Comparison of ENCODE assay signal across 18 cellular contexts in genomic region chr17:64535357-64535756, GRCh38. TPM values are rescaled to one million over a fixed set of nuclear protein-coding genes. Genes with fewer than 3 reads are reported as not detected.
DNase-seq lines count a peak whose midpoint lies in the region; ATAC-seq, FAIRE-seq and TF ChIP-seq lines count a peak whose summit lies in the region.
"Had no signal": no experiment of that assay in that cellular context is flagged by ENCODE, and none has a peak within 500 bp of the region (broad histone marks: within the 10 kb centered on the region; RNA-seq: fewer than 3 reads in every experiment).

No MANE protein-coding gene starts in this region.

- no peaks in the 10 kb centered on the region for H3K27me3 ChIP-seq in endothelial cell of umbilical vein (ENCODE audit: control insufficient read depth in 2 of 2, insufficient read depth in 2 of 2, low read length in 2 of 2)
- no peaks in the 10 kb centered on the region for H3K27me3 ChIP-seq in osteoblast (ENCODE audit: insufficient read depth, low read length)

- peaks cover 12% of the 10 kb centered on the region for H3K4me1 Mint-ChIP-seq in activated CD8-positive, alpha-beta T cell treated with anti-CD3 and anti-CD28 coated beads for 36 hours (ENCODE audit: low read depth)
- no peaks in the 10 kb centered on the region for H3K4me1 Mint-ChIP-seq in activated CD8-positive, alpha-beta T cell treated with anti-CD3 and anti-CD28 coated beads, Interleukin-2, amount 10 ng/mL, durations not matched to agents 7 days and 5 days (ENCODE audit: low read depth)
- peaks cover 0 to 4% of the 10 kb centered on the region in 2 donors for H3K4me1 Mint-ChIP-seq in effector memory CD8-positive, alpha-beta T cell (ENCODE audit: low read depth in 2 of 2)
- H3K4me1 Mint-ChIP-seq: CD14-positive monocyte had no signal

- no peaks in the 10 kb centered on the region for H3K9me1 ChIP-seq in endothelial cell of umbilical vein (replicated peaks; ENCODE audit: control insufficient read depth, extremely low read depth, insufficient read depth, low read length)

- H3K27ac ChIP-seq in endothelial cell of umbilical vein (ENCODE audit: insufficient read depth, low read depth, low read length), result no peak overlapping the region
- H3K27ac ChIP-seq in osteoblast (ENCODE audit: low read depth, low read length), result peak overlapping the region; percentile 13
- H3K27ac ChIP-seq in OCI-LY7 (ENCODE audit: low read depth, low read length, poor library complexity, severe bottlenecking), result no peak overlapping the region

- no peak for DNase-seq in activated CD8-positive, alpha-beta T cell treated with anti-CD3 and anti-CD28 coated beads for 36 hours
- DNase-seq in activated CD8-positive, alpha-beta T cell treated with anti-CD3 and anti-CD28 coated beads, Interleukin-2, amount 10 ng/mL, durations not matched to agents 7 days and 5 days, result no peak
- DNase-seq in LHCN-M2 (ENCODE audit: low read depth) (peak; percentile 35), endothelial cell of umbilical vein (ENCODE audit: low read depth, low spot score) (peak; percentile 24), osteoblast (ENCODE audit: insufficient read length, low spot score, missing footprints) (no peak), NCI-H1436 treated with DMSO at 0.1 percent for 48 hours (lab: John Stamatoyannopoulos, UW) (no peak), OCI-LY7 (ENCODE audit: low spot score) (no peak)
- no peak for DNase-seq in effector memory CD8-positive, alpha-beta T cell
- DNase-seq: 8988T, DMS79 treated with DMSO at 0.1 percent for 48 hours, NCI-H1105, NCI-H1694 treated with DMSO at 0.1 percent for 48 hours, NCI-H510A, NCI-H774, OCI-M1, SHP77 had no signal

- no peak overlapping the region for H3K4me3 Mint-ChIP-seq in activated CD8-positive, alpha-beta T cell treated with anti-CD3 and anti-CD28 coated beads for 36 hours
- no peak overlapping the region for H3K4me3 Mint-ChIP-seq in activated CD8-positive, alpha-beta T cell treated with anti-CD3 and anti-CD28 coated beads, Interleukin-2, amount 10 ng/mL, durations not matched to agents 7 days and 5 days
- H3K4me3 Mint-ChIP-seq in effector memory CD8-positive, alpha-beta T cell, result no peak overlapping the region
- H3K4me3 Mint-ChIP-seq: CD14-positive monocyte had no signal

- H3K36me3 Mint-ChIP-seq in activated CD8-positive, alpha-beta T cell treated with anti-CD3 and anti-CD28 coated beads for 36 hours (ENCODE audit: low read depth), result peaks cover 44% of the 10 kb centered on the region
- H3K36me3 Mint-ChIP-seq in activated CD8-positive, alpha-beta T cell treated with anti-CD3 and anti-CD28 coated beads, Interleukin-2, amount 10 ng/mL, durations not matched to agents 7 days and 5 days (ENCODE audit: low read depth), result peaks cover 64% of the 10 kb centered on the region
- peaks cover 72% of the 10 kb centered on the region for H3K36me3 Mint-ChIP-seq in effector memory CD8-positive, alpha-beta T cell (ENCODE audit: insufficient read depth)

- no peaks in the 10 kb centered on the region for H3K9me3 Mint-ChIP-seq in activated CD8-positive, alpha-beta T cell treated with anti-CD3 and anti-CD28 coated beads for 36 hours
- H3K9me3 Mint-ChIP-seq in activated CD8-positive, alpha-beta T cell treated with anti-CD3 and anti-CD28 coated beads, Interleukin-2, amount 10 ng/mL, durations not matched to agents 7 days and 5 days (ENCODE audit: insufficient read depth), result no peaks in the 10 kb centered on the region
- no peaks in the 10 kb centered on the region for H3K9me3 Mint-ChIP-seq in effector memory CD8-positive, alpha-beta T cell

- FAIRE-seq in endothelial cell of umbilical vein (lab: Jason Lieb, UNC), result no peak

- POLR2A ChIA-PET in activated CD8-positive, alpha-beta T cell treated with anti-CD3 and anti-CD28 coated beads for 36 hours (lab: Charles Lee), result no interaction called here
- POLR2A ChIA-PET in activated CD8-positive, alpha-beta T cell treated with anti-CD3 and anti-CD28 coated beads, Interleukin-2, amount 10 ng/mL, durations not matched to agents 7 days and 5 days (lab: Charles Lee), result interaction anchor here (1.0 kb wide), 1 partner anchor 15 kb away, joined by 3 read pairs; no protein-coding TSS in a partner anchor
- POLR2A ChIA-PET in endothelial cell of umbilical vein (lab: Charles Lee), result no interaction called here
- POLR2A ChIA-PET in OCI-LY7 (lab: Charles Lee), result interaction anchor here (0.6 kb wide), 1 partner anchor 67 kb away, joined by 3 read pairs; no protein-coding TSS in a partner anchor

- H3K4me3 ChIP-seq in endothelial cell of umbilical vein (replicated peaks in 1 of 3; ENCODE audit: insufficient read depth in 1 of 3, low read depth in 1 of 3, low read length in 3 of 3) (no peak overlapping the region), osteoblast (ENCODE audit: insufficient read depth, low read length) (no peak overlapping the region), OCI-LY7 (ENCODE audit: low read depth, low read length, poor library complexity, severe bottlenecking) (no peak overlapping the region)
- H3K4me3 ChIP-seq: HAP-1 had no signal

- dilution Hi-C loops in endothelial cell of umbilical vein (cut with MboI; ENCODE audit: extremely low pct_ligation_motif_present, low sequenced_read_pairs), result no loop called here

- H2AFZ ChIP-seq in endothelial cell of umbilical vein (ENCODE audit: low read depth, low read length) (no peak overlapping the region), osteoblast (ENCODE audit: low read length) (no peak overlapping the region), OCI-LY7 (ENCODE audit: low read length) (no peak overlapping the region)

- CTCF ChIA-PET in activated CD8-positive, alpha-beta T cell treated with anti-CD3 and anti-CD28 coated beads for 36 hours (lab: Charles Lee), result interaction anchor here (1.4 kb wide), 1 partner anchor 117 kb away, joined by 4 read pairs; no protein-coding TSS in a partner anchor
- CTCF ChIA-PET in activated CD8-positive, alpha-beta T cell treated with anti-CD3 and anti-CD28 coated beads, Interleukin-2, amount 10 ng/mL, durations not matched to agents 7 days and 5 days (lab: Charles Lee), result interaction anchor here (0.7 to 3.3 kb wide), 3 partner anchors 45 to 201 kb away, joined by 3 to 17 read pairs (median 4); no protein-coding TSS in a partner anchor
- CTCF ChIA-PET in endothelial cell of umbilical vein (lab: Charles Lee) (interaction anchor here (1.0 kb wide), 1 partner anchor 20 kb away, joined by 3 read pairs; no protein-coding TSS in a partner anchor), OCI-LY7 (lab: Charles Lee; ENCODE audit: unreplicated experiment) (interaction anchor here (0.5 kb wide), 1 partner anchor 15 kb away, joined by 4 read pairs; no protein-coding TSS in a partner anchor)

- no peak overlapping the region for H3K4me2 ChIP-seq in endothelial cell of umbilical vein (ENCODE audit: insufficient read depth, low read length)
- no peak overlapping the region for H3K4me2 ChIP-seq in osteoblast (ENCODE audit: insufficient read depth, low read length)
- no peak overlapping the region for H3K4me2 ChIP-seq in OCI-LY7 (ENCODE audit: low read length)

- H3K79me2 ChIP-seq in endothelial cell of umbilical vein (ENCODE audit: control insufficient read depth, insufficient read depth, low read length) (no peaks in the 10 kb centered on the region), osteoblast (ENCODE audit: insufficient read depth, low read length) (peaks cover 4% of the 10 kb centered on the region), OCI-LY7 (ENCODE audit: insufficient read depth, low read depth, low read length) (no peaks in the 10 kb centered on the region)

- no peak for ATAC-seq in activated CD8-positive, alpha-beta T cell treated with anti-CD3 and anti-CD28 coated beads for 36 hours
- ATAC-seq in activated CD8-positive, alpha-beta T cell treated with anti-CD3 and anti-CD28 coated beads, Interleukin-2, amount 10 ng/mL, durations not matched to agents 7 days and 5 days, result no peak
- ATAC-seq in effector memory CD8-positive, alpha-beta T cell (replicated peaks), result no peak

- no peak for TF ChIP-seq POLR2A in endothelial cell of umbilical vein (IDR thresholded peaks at IDR 0.05; ENCODE audit: low read depth, low read length)

- intact Hi-C loops in activated CD8-positive, alpha-beta T cell treated with anti-CD3 and anti-CD28 coated beads for 36 hours (cut with micrococcal nuclease), result no loop called here
- intact Hi-C loops in endothelial cell of umbilical vein (cut with micrococcal nuclease) (no loop called here), OCI-LY7 (cut with micrococcal nuclease; ENCODE audit: unreplicated experiment) (loop anchor here (5.0 kb wide), 1 partner anchor 112 kb away; no protein-coding TSS in a partner anchor)

- H3K9me2 ChIP-seq in OCI-LY7 (ENCODE audit: insufficient read depth, low read length), result no peaks in the 10 kb centered on the region

- H3K9me3 ChIP-seq in endothelial cell of umbilical vein (replicated peaks; ENCODE audit: control insufficient read depth, insufficient read depth, low read length), result no peaks in the 10 kb centered on the region
- no peaks in the 10 kb centered on the region for H3K9me3 ChIP-seq in osteoblast (ENCODE audit: low read depth, low read length)
- H3K9me3 ChIP-seq in OCI-LY7 (ENCODE audit: low read length), result no peaks in the 10 kb centered on the region
- H3K9me3 ChIP-seq: HAP-1 had no signal

- no peaks in the 10 kb centered on the region for H4K20me1 ChIP-seq in endothelial cell of umbilical vein (replicated peaks; ENCODE audit: control insufficient read depth, extremely low read depth, insufficient read depth, low read length)
- peaks cover 7% of the 10 kb centered on the region for H4K20me1 ChIP-seq in osteoblast (ENCODE audit: insufficient read depth, low read length)
- no peaks in the 10 kb centered on the region for H4K20me1 ChIP-seq in OCI-LY7 (ENCODE audit: insufficient read depth, low read length)

- H3K36me3 ChIP-seq in endothelial cell of umbilical vein (ENCODE audit: control insufficient read depth in 2 of 2, extremely low read depth in 1 of 2, insufficient read depth in 2 of 2, low read length in 2 of 2) (peaks cover 34 to 35% of the 10 kb centered on the region in 2 experiments), osteoblast (ENCODE audit: insufficient read depth, low read length) (peaks cover 97% of the 10 kb centered on the region), OCI-LY7 (ENCODE audit: insufficient read depth, low read length) (peaks cover 100% of the 10 kb centered on the region)

- H3K9ac ChIP-seq in endothelial cell of umbilical vein (replicated peaks; ENCODE audit: extremely low read depth, insufficient read depth, low read length), result no peak overlapping the region

- TF ChIP-seq CTCF in activated CD8-positive, alpha-beta T cell treated with anti-CD3 and anti-CD28 coated beads for 36 hours (IDR thresholded peaks at IDR 0.05), result no peak
- TF ChIP-seq CTCF in endothelial cell of umbilical vein (IDR thresholded peaks at IDR 0.05; ENCODE audit: extremely low read depth in 1 of 2, insufficient read depth in 1 of 2, low read depth in 1 of 2, low read length in 2 of 2) (no peak), osteoblast (IDR thresholded peaks at IDR 0.05; ENCODE audit: extremely low read depth, low read depth, low read length) (no peak), OCI-LY7 (conservative IDR thresholded peaks at IDR 0.05; ENCODE audit: low read length) (no peak)

- BruUV-seq in endothelial cell of umbilical vein (replicated peaks; lab: Mats Ljungman, UMichigan) (no TSS peak), OCI-LY7 (replicated peaks; lab: Mats Ljungman, UMichigan) (no TSS peak)

- H3K27ac Mint-ChIP-seq in activated CD8-positive, alpha-beta T cell treated with anti-CD3 and anti-CD28 coated beads for 36 hours, result peak overlapping the region; percentile 66
- no peak overlapping the region for H3K27ac Mint-ChIP-seq in activated CD8-positive, alpha-beta T cell treated with anti-CD3 and anti-CD28 coated beads, Interleukin-2, amount 10 ng/mL, durations not matched to agents 7 days and 5 days
- H3K27ac Mint-ChIP-seq in effector memory CD8-positive, alpha-beta T cell, result peak overlapping the region in 1 of 2 donors; percentile 20

- no peaks in the 10 kb centered on the region for H3K27me3 Mint-ChIP-seq in activated CD8-positive, alpha-beta T cell treated with anti-CD3 and anti-CD28 coated beads for 36 hours
- no peaks in the 10 kb centered on the region for H3K27me3 Mint-ChIP-seq in activated CD8-positive, alpha-beta T cell treated with anti-CD3 and anti-CD28 coated beads, Interleukin-2, amount 10 ng/mL, durations not matched to agents 7 days and 5 days (ENCODE audit: low read depth)
- H3K27me3 Mint-ChIP-seq in effector memory CD8-positive, alpha-beta T cell, result no peaks in the 10 kb centered on the region

- H3K4me1 ChIP-seq in endothelial cell of umbilical vein (ENCODE audit: control insufficient read depth, extremely low read depth, insufficient read depth, low read length), result no peaks in the 10 kb centered on the region
- H3K4me1 ChIP-seq in osteoblast (ENCODE audit: insufficient read depth, low read length), result peaks cover 8% of the 10 kb centered on the region
- H3K4me1 ChIP-seq in OCI-LY7 (ENCODE audit: insufficient read depth, low read length, poor library complexity, severe bottlenecking), result no peaks in the 10 kb centered on the region
- H3K4me1 ChIP-seq: HAP-1 had no signal

RNA-seq across cellular contexts. Expression of gene CEP95, which starts 28.6 kb away (rescaled TPM):
- 10 to 100 TPM; 45.2 to 45.7 TPM for total RNA-seq in activated CD8-positive, alpha-beta T cell treated with anti-CD3 and anti-CD28 coated beads for 36 hours
- total RNA-seq in activated CD8-positive, alpha-beta T cell treated with anti-CD3 and anti-CD28 coated beads, Interleukin-2, amount 10 ng/mL, durations not matched to agents 7 days and 5 days, result 10 to 100 TPM; 49.2 to 51.7 TPM
- total RNA-seq in LHCN-M2 (2014; rRNA removed) (15.0 and 17.8 TPM in 2 replicates), endothelial cell of umbilical vein (35.5 and 42.6 TPM in 2 replicates), osteoblast (47.4 and 48.9 TPM in 2 replicates), OCI-LY7 (2022) (89.6 and 101 TPM in 2 replicates)
- polyA plus RNA-seq in LHCN-M2 (2012), result 8.8 TPM
- polyA plus RNA-seq in endothelial cell of umbilical vein, result 9.3 and 14.1 TPM in 2 replicates
- 9.9 and 16.8 TPM in 2 replicates for polyA plus RNA-seq in endothelial cell of umbilical vein (2011; cell fraction: cytosol; rRNA removed)
- polyA plus RNA-seq in endothelial cell of umbilical vein (2011; cell fraction: nucleus; rRNA removed), result 131 and 135 TPM in 2 replicates
- 18.7 and 23.7 TPM in 2 replicates for polyA plus RNA-seq in endothelial cell of umbilical vein (2012)
- polyA minus RNA-seq in endothelial cell of umbilical vein, result 20.2 and 41.5 TPM in 2 replicates
- 14.5 TPM for polyA minus RNA-seq in endothelial cell of umbilical vein (2011; cell fraction: cytosol; rRNA and poly(A)+ RNA removed)
- 71.3 and 86.4 TPM in 2 replicates for polyA minus RNA-seq in endothelial cell of umbilical vein (2011; cell fraction: nucleus; rRNA and poly(A)+ RNA removed)
- total RNA-seq in OCI-LY7 (2014; rRNA removed; shearing (Covaris generic)), result 62.7 and 87.9 TPM in 2 replicates

RNA-seq across cellular contexts. Expression of gene DDX5, which starts 29.3 kb away (rescaled TPM):
- 100 to 1,000 TPM; 632 to 668 TPM for total RNA-seq in activated CD8-positive, alpha-beta T cell treated with anti-CD3 and anti-CD28 coated beads for 36 hours
- total RNA-seq in activated CD8-positive, alpha-beta T cell treated with anti-CD3 and anti-CD28 coated beads, Interleukin-2, amount 10 ng/mL, durations not matched to agents 7 days and 5 days, result 100 to 1,000 TPM; 853 to 855 TPM
- 371 and 663 TPM in 2 replicates for total RNA-seq in LHCN-M2 (2014; rRNA removed)
- 313 TPM for polyA plus RNA-seq in LHCN-M2 (2012)
- 1,027 and 1,058 TPM in 2 replicates for total RNA-seq in endothelial cell of umbilical vein
- 1,405 and 2,040 TPM in 2 replicates for polyA plus RNA-seq in endothelial cell of umbilical vein
- 980 and 1,160 TPM in 2 replicates for polyA plus RNA-seq in endothelial cell of umbilical vein (2011; cell fraction: cytosol; rRNA removed)
- 4,876 and 5,495 TPM in 2 replicates for polyA plus RNA-seq in endothelial cell of umbilical vein (2011; cell fraction: nucleus; rRNA removed)
- polyA plus RNA-seq in endothelial cell of umbilical vein (2012), result 690 and 716 TPM in 2 replicates
- 856 and 901 TPM in 2 replicates for polyA minus RNA-seq in endothelial cell of umbilical vein
- 237 TPM for polyA minus RNA-seq in endothelial cell of umbilical vein (2011; cell fraction: cytosol; rRNA and poly(A)+ RNA removed)
- polyA minus RNA-seq in endothelial cell of umbilical vein (2011; cell fraction: nucleus; rRNA and poly(A)+ RNA removed), result 1,361 and 2,457 TPM in 2 replicates
- total RNA-seq in osteoblast, result 291 and 309 TPM in 2 replicates
- total RNA-seq in OCI-LY7 (2014; rRNA removed; shearing (Covaris generic)), result 362 and 461 TPM in 2 replicates
- total RNA-seq in OCI-LY7 (2022), result 815 and 857 TPM in 2 replicates

RNA-seq across cellular contexts. Expression of gene POLG2, which starts 38.5 kb away (rescaled TPM):
- total RNA-seq in activated CD8-positive, alpha-beta T cell treated with anti-CD3 and anti-CD28 coated beads for 36 hours, result 10 to 100 TPM; 37.3 to 41.1 TPM
- total RNA-seq in activated CD8-positive, alpha-beta T cell treated with anti-CD3 and anti-CD28 coated beads, Interleukin-2, amount 10 ng/mL, durations not matched to agents 7 days and 5 days, result 10 to 100 TPM; 31.3 to 33.7 TPM
- 6.5 and 8.7 TPM in 2 replicates for total RNA-seq in LHCN-M2 (2014; rRNA removed)
- polyA plus RNA-seq in LHCN-M2 (2012), result 4.4 TPM
- 18.6 and 20.3 TPM in 2 replicates for total RNA-seq in endothelial cell of umbilical vein
- polyA plus RNA-seq in endothelial cell of umbilical vein, result 3.9 and 6.5 TPM in 2 replicates
- polyA plus RNA-seq in endothelial cell of umbilical vein (2011; cell fraction: cytosol; rRNA removed), result 5.9 and 6.2 TPM in 2 replicates
- 35.3 and 42.4 TPM in 2 replicates for polyA plus RNA-seq in endothelial cell of umbilical vein (2011; cell fraction: nucleus; rRNA removed)
- polyA plus RNA-seq in endothelial cell of umbilical vein (2012), result 12.0 and 14.3 TPM in 2 replicates
- 9.1 and 9.4 TPM in 2 replicates for polyA minus RNA-seq in endothelial cell of umbilical vein
- polyA minus RNA-seq in endothelial cell of umbilical vein (2011; cell fraction: cytosol; rRNA and poly(A)+ RNA removed), result 5.4 TPM
- polyA minus RNA-seq in endothelial cell of umbilical vein (2011; cell fraction: nucleus; rRNA and poly(A)+ RNA removed), result 20.6 and 24.3 TPM in 2 replicates
- 7.2 and 7.7 TPM in 2 replicates for total RNA-seq in osteoblast
- 22.9 and 31.4 TPM in 2 replicates for total RNA-seq in OCI-LY7 (2014; rRNA removed; shearing (Covaris generic))
- 51.1 and 54.4 TPM in 2 replicates for total RNA-seq in OCI-LY7 (2022)

Comparison
In these comparisons a context has a peak if more than half of its experiments do, and no peak if none do; other contexts are left out.
1. POLR2A ChIA-PET loops: an anchor here in activated CD8-positive, alpha-beta T cell treated with anti-CD3 and anti-CD28 coated beads, Interleukin-2, amount 10 ng/mL, durations not matched to agents 7 days and 5 days (1.0 kb wide) and OCI-LY7 (0.6 kb wide); none called in activated CD8-positive, alpha-beta T cell treated with anti-CD3 and anti-CD28 coated beads for 36 hours and endothelial cell of umbilical vein.
2. DNase-seq: peak in LHCN-M2 (single experiment) and endothelial cell of umbilical vein (single experiment); none in activated CD8-positive, alpha-beta T cell treated with anti-CD3 and anti-CD28 coated beads for 36 hours (single experiment), activated CD8-positive, alpha-beta T cell treated with anti-CD3 and anti-CD28 coated beads, Interleukin-2, amount 10 ng/mL, durations not matched to agents 7 days and 5 days (single experiment), osteoblast (single experiment), NCI-H1436 treated with DMSO at 0.1 percent for 48 hours (single experiment), effector memory CD8-positive, alpha-beta T cell (0 of 3) and OCI-LY7 (single experiment).